ENCODE assay signal across 1 cellular context in the genomic region with DNA sequence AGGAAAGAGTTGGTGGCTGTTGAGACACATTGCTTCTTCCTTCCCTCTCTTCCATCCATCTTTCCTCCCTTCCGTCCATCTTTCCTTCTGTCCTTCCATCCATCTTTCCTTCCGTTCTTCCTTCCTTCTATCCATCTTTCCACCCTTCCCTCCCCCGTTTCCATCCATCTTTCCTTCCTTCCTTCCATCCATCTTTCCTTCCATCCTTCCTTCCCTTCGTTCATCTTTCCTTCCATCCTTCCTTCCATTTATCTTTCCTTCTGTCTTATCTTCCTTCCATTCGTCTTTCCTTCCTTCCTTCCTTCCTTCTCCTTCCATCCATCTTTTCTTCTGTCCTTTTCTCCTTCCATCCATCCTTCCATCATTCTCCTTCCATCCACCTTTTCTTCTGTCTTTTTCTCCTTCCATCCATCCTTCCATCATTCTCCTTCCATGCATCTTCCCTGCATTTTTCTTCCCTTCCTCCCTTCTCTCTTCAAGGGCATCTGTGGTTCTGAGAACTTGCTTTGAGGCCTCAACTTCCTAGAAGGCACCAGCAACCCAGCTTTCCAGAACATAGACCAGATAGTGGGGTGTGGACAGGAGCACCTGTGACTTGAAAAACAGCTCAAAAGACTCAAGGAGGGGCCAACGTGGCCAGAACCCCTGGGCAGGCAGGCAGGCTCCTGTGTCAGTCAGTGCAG.
TF ChIP-seq lines count a peak whose summit lies in the region.

No MANE protein-coding gene starts in this region.

TF ChIP-seq in HepG2, 621 proteins besides CTCF, POLR2A, EP300 and RAD21:
- TF ChIP-seq, protein P1, sequence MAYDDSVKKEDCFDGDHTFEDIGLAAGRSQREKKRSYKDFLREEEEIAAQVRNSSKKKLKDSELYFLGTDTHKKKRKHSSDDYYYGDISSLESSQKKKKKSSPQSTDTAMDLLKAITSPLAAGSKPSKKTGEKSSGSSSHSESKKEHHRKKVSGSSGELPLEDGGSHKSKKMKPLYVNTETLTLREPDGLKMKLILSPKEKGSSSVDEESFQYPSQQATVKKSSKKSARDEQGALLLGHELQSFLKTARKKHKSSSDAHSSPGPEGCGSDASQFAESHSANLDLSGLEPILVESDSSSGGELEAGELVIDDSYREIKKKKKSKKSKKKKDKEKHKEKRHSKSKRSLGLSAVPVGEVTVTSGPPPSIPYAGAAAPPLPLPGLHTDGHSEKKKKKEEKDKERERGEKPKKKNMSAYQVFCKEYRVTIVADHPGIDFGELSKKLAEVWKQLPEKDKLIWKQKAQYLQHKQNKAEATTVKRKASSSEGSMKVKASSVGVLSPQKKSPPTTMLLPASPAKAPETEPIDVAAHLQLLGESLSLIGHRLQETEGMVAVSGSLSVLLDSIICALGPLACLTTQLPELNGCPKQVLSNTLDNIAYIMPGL (CRISPR knock-in tag; IDR thresholded peaks at IDR 0.05; ENCODE audit: borderline replicate concordance in 1 of 2, low read depth in 1 of 2), result no peak
- TF ChIP-seq CCAR2 (optimal IDR thresholded peaks at IDR 0.05; ENCODE audit: low read depth, low read length) (no peak), EHMT2 (IDR thresholded peaks at IDR 0.05; ENCODE audit: borderline replicate concordance, low read depth, low read length) (no peak), NONO (IDR thresholded peaks at IDR 0.05) (peak; percentile 47; the same call in 1 of the 2 replicates), NONO (CRISPR knock-in tag; conservative IDR thresholded peaks at IDR 0.05) (no peak), SOX6 (IDR thresholded peaks at IDR 0.05) (0 out of 2 replicates have a peak, but pooled peaks have one; percentile 27), SOX6 (CRISPR knock-in tag; IDR thresholded peaks at IDR 0.05) (no peak), FOXK2 (IDR thresholded peaks at IDR 0.05) (0 out of 2 replicates have a peak, but pooled peaks have one; percentile 23), ZSCAN9 (CRISPR knock-in tag; IDR thresholded peaks at IDR 0.05; ENCODE audit: borderline replicate concordance) (no peak), GATAD2A (CRISPR knock-in tag; IDR thresholded peaks at IDR 0.05) (no peak), ATF7 (IDR thresholded peaks at IDR 0.05) (no peak), ATF7 (CRISPR knock-in tag; IDR thresholded peaks at IDR 0.05) (no peak), KAT7 (CRISPR knock-in tag; IDR thresholded peaks at IDR 0.05; ENCODE audit: borderline replicate concordance) (no peak), RNF2 (conservative IDR thresholded peaks at IDR 0.05; ENCODE audit: low read depth) (no peak), FOXP1 (IDR thresholded peaks at IDR 0.05) (0 out of 2 replicates have a peak, but pooled peaks have one; percentile 25), FOXP1 (CRISPR knock-in tag; IDR thresholded peaks at IDR 0.05) (no peak), ZNF510 (CRISPR knock-in tag; IDR thresholded peaks at IDR 0.05; ENCODE audit: low read depth) (no peak), ARNT2 (CRISPR knock-in tag; IDR thresholded peaks at IDR 0.05; ENCODE audit: low read depth) (no peak), FOXA1 (IDR thresholded peaks at IDR 0.05) (peak; percentile 33; the same call in 1 of the 2 replicates), FOXA1 (CRISPR knock-in tag; IDR thresholded peaks at IDR 0.05) (no peak), ZNF362 (CRISPR knock-in tag; IDR thresholded peaks at IDR 0.05; ENCODE audit: borderline replicate concordance) (no peak)
- TF ChIP-seq, protein P2, sequence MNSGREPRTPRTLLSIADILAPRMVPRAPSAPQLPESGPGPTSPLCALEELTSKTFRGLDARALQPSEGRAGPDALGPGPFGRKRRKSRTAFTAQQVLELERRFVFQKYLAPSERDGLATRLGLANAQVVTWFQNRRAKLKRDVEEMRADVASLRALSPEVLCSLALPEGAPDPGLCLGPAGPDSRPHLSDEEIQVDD (CRISPR knock-in tag; IDR thresholded peaks at IDR 0.05; ENCODE audit: borderline replicate concordance), result no peak
